In genomic region chr11:134223066-134223465, GRCh38 we compare ENCODE assay signal across 9 cellular contexts. TPM values are rescaled to one million over a fixed set of nuclear protein-coding genes. Genes with fewer than 3 reads are reported as not detected.
DNase-seq lines count a peak whose midpoint lies in the region; ATAC-seq, FAIRE-seq and TF ChIP-seq lines count a peak whose summit lies in the region.
"Had no signal": no experiment of that assay in that cellular context is flagged by ENCODE, and none has a peak within 500 bp of the region (broad histone marks: within the 10 kb centered on the region; RNA-seq: fewer than 3 reads in every experiment).

No MANE protein-coding gene starts in this region.

- no peak overlapping the region for H2AFZ ChIP-seq in GM12878 (ENCODE audit: control insufficient read depth, low read depth, low read length)

- H3K4me1 ChIP-seq in BE2C (peaks cover 9% of the 10 kb centered on the region), GM12878 (ENCODE audit: control insufficient read depth, insufficient read depth, low read length) (peaks cover 14% of the 10 kb centered on the region), muscle layer of colon (ENCODE audit: insufficient read depth, low read length) (peaks cover 29% of the 10 kb centered on the region)

- no peak for FAIRE-seq in GM12878 (lab: Jason Lieb, UNC)

- DNase-seq in BE2C = no peak
- DNase-seq in KBM-7 = peak; percentile 42
- DNase-seq in GM12878 (ENCODE audit: low read depth, low spot score) = no peak
- no peak for DNase-seq in retina
- no peak for DNase-seq in hypothalamus (lab: John Stamatoyannopoulos, UW)

- intact Hi-C loops in GM12878 (cut with micrococcal nuclease; ENCODE audit: unreplicated experiment) = loop anchor here (2.0 kb wide), 1 partner anchor 14 kb away; no protein-coding TSS in a partner anchor

- 0 out of 2 replicates have a peak, but pooled peaks cover 5% of the 10 kb centered on the region for H4K20me1 ChIP-seq in GM12878 (ENCODE audit: control insufficient read depth, insufficient read depth)

- peak overlapping the region; percentile 96 for H3K4me2 ChIP-seq in GM12878 (ENCODE audit: control insufficient read depth, insufficient read depth)

- peaks cover 29% of the 10 kb centered on the region for H3K79me2 ChIP-seq in GM12878 (ENCODE audit: control insufficient read depth, insufficient read depth, low read length)

- CTCF ChIA-PET in GM12878 (lab: Yijun Ruan, JAX) = interaction anchor here (1.1 to 2.2 kb wide), 3 partner anchors 14 to 39 kb away, joined by 4 to 7 read pairs (median 5); no protein-coding TSS in a partner anchor

- RAD21 ChIA-PET in GM12878 (lab: Charles Lee; ENCODE audit: unreplicated experiment) = no interaction called here

- TF ChIP-seq EP300 in GM12878 (IDR thresholded peaks at IDR 0.05; ENCODE audit: borderline replicate concordance in 1 of 2, control insufficient read depth in 1 of 2, low read depth in 2 of 2, low read length in 2 of 2) = no peak

- in situ Hi-C loops in KBM-7 (cut with MboI; ENCODE audit: low pct_unique_long_range_greater_than_20kb, low sequenced_read_pairs) (no loop called here), GM12878 (cut with MboI) (no loop called here)

- SMC1A ChIA-PET in GM12878 (lab: Charles Lee; ENCODE audit: uncharacterized antibody, unreplicated experiment) = no interaction called here

- H3K4me3 ChIP-seq in BE2C (ENCODE audit: low read depth, low read length) = peak overlapping the region; percentile 90
- peak overlapping the region; percentile 74 for H3K4me3 ChIP-seq in GM12878
- H3K4me3 ChIP-seq in muscle layer of colon (ENCODE audit: low read depth in 1 of 2, low read length in 2 of 2) = peak overlapping the region; percentile 86 to 97

- 1% methylated on average over 4 of the region's 4 CpGs for WGBS in GM12878 (ENCODE audit: insufficient coverage, insufficient replicate concordance, low lambda C conversion rate, missing lambda C conversion rate)

- no peaks in the 10 kb centered on the region for H3K9me3 ChIP-seq in BE2C
- H3K9me3 ChIP-seq in GM12878 (replicated peaks; ENCODE audit: control insufficient read depth, insufficient read depth, low read length) = no peaks in the 10 kb centered on the region
- no peaks in the 10 kb centered on the region for H3K9me3 ChIP-seq in muscle layer of colon (ENCODE audit: low read length)

- no peak for TF ChIP-seq RAD21 in GM12878 (IDR thresholded peaks at IDR 0.05; ENCODE audit: insufficient read depth, low read depth, low read length)

- TF ChIP-seq POLR2A in GM12878 (IDR thresholded peaks at IDR 0.05; ENCODE audit: low read depth, low read length) = no peak

- peak overlapping the region; percentile 7 for H3K27ac ChIP-seq in GM12878 (ENCODE audit: control insufficient read depth, insufficient read depth)
- H3K27ac ChIP-seq in muscle layer of colon (ENCODE audit: low read depth, low read length) = no peak overlapping the region

- ATAC-seq in GM12878 (no peak), GM18502 (IDR thresholded peaks at IDR 0.05; ENCODE audit: poor library complexity, unreplicated experiment) (no peak), GM21515 (IDR thresholded peaks at IDR 0.05; ENCODE audit: unreplicated experiment) (no peak)

- H3K27me3 ChIP-seq in BE2C (no peaks in the 10 kb centered on the region), GM12878 (replicated peaks in 1 of 2; ENCODE audit: control insufficient read depth in 2 of 2, insufficient read depth in 2 of 2, low read length in 1 of 2) (no peaks in the 10 kb centered on the region), muscle layer of colon (ENCODE audit: control insufficient read depth in 1 of 2, insufficient read depth in 2 of 2, low read length in 2 of 2) (no peaks in the 10 kb centered on the region)

- peaks cover 21% of the 10 kb centered on the region for H3K36me3 ChIP-seq in BE2C
- H3K36me3 ChIP-seq in GM12878 (ENCODE audit: control insufficient read depth in 2 of 2, insufficient read depth in 2 of 2, low read length in 1 of 2) = peaks cover under 1 to 5% of the 10 kb centered on the region in 2 experiments; a peak in 3 of 4 replicates
- H3K36me3 ChIP-seq in muscle layer of colon (ENCODE audit: insufficient read depth, low read length) = peaks cover 6% of the 10 kb centered on the region

- H3K9ac ChIP-seq in GM12878 (ENCODE audit: control insufficient read depth, insufficient read depth, low read length) (peak overlapping the region; percentile 79), muscle layer of colon (ENCODE audit: low read length) (no peak overlapping the region)

- TSS peak; percentile 58 for BruUV-seq in GM12878 (replicated peaks; lab: Mats Ljungman, UMichigan)

- TF ChIP-seq CTCF in BE2C (IDR thresholded peaks at IDR 0.05; ENCODE audit: low read depth, low read length) (no peak), GM12878 (IDR thresholded peaks at IDR 0.05 in 2 of 3, conservative IDR thresholded peaks at IDR 0.05 in 1 of 3; ENCODE audit: control insufficient read depth in 2 of 3, extremely low read depth in 1 of 3, insufficient read depth in 1 of 3, low read depth in 3 of 3, low read length in 3 of 3) (no peak)

- POLR2A ChIA-PET in GM12878 (lab: Charles Lee) = no interaction called here

RNA-seq across cellular contexts. Expression of gene NCAPD3, which starts 0.7 kb away (rescaled TPM):
- 75.8 TPM for polyA plus RNA-seq in BE2C (2012; ENCODE audit: insufficient read depth, insufficient read length, low read depth)
- 128 and 132 TPM in 2 replicates for total RNA-seq in GM12878 (2013; cell fraction: nucleolus; rRNA removed)
- 38.2 and 44.6 TPM in 2 replicates for total RNA-seq in GM12878 (2014; rRNA removed)
- 45.9 and 47.1 TPM in 2 replicates for total RNA-seq in GM12878 (2014; rRNA removed; fragmentation: Illumina TruSeq; extraction: Trizol)
- total RNA-seq in GM12878 (2021) = 54.6 and 56.6 TPM in 2 replicates
- 17.0 TPM for polyA plus RNA-seq in GM12878 (2011; ENCODE audit: low read depth)
- 49.3 and 58.2 TPM in 2 replicates for polyA plus RNA-seq in GM12878 (2011; rRNA removed)
- 47.3 and 55.5 TPM in 2 replicates for polyA plus RNA-seq in GM12878 (2011; cell fraction: cytosol; rRNA removed)
- polyA plus RNA-seq in GM12878 (2011; cell fraction: nucleus; rRNA removed) = 146 and 171 TPM in 2 replicates
- 22.8 and 31.9 TPM in 2 replicates for polyA plus RNA-seq in GM12878 (2012)
- 47.9 and 52.5 TPM in 2 replicates for polyA plus RNA-seq in GM12878 (2014; fragmentation: Illumina TruSeq; extraction: Trizol)
- polyA plus RNA-seq in GM12878 (2014; fragmentation: Nextera tagmentation; extraction: Ambion mirVana) = 10 to 100 TPM; 14.9 to 17.5 TPM
- 45.2 and 51.8 TPM in 2 replicates for polyA plus RNA-seq in GM12878 (2014; rRNA removed)
- polyA plus RNA-seq in GM12878 (2016; fragmentation: Nextera tagmentation; extraction: Ambion mirVana) = 10 to 100 TPM; 48.4 to 51.0 TPM
- 72.6 and 80.8 TPM in 2 replicates for polyA minus RNA-seq in GM12878 (2011; rRNA and poly(A)+ RNA removed)
- 29.9 and 37.0 TPM in 2 replicates for polyA minus RNA-seq in GM12878 (2011; cell fraction: cytosol; rRNA and poly(A)+ RNA removed)
- polyA minus RNA-seq in GM12878 (2011; cell fraction: nucleus; rRNA and poly(A)+ RNA removed) = 64.7 and 112 TPM in 2 replicates

RNA-seq across cellular contexts. Expression of gene VPS26B, which starts 1.4 kb away (rescaled TPM):
- 99.7 TPM for polyA plus RNA-seq in BE2C (2012; ENCODE audit: insufficient read depth, insufficient read length, low read depth)
- 33.4 and 35.0 TPM in 2 replicates for total RNA-seq in GM12878 (2013; cell fraction: nucleolus; rRNA removed)
- total RNA-seq in GM12878 (2014; rRNA removed) = 13.6 and 15.9 TPM in 2 replicates
- 10.0 and 10.1 TPM in 2 replicates for total RNA-seq in GM12878 (2014; rRNA removed; fragmentation: Illumina TruSeq; extraction: Trizol)
- total RNA-seq in GM12878 (2021) = 16.6 and 20.6 TPM in 2 replicates
- 9.5 TPM for polyA plus RNA-seq in GM12878 (2011; ENCODE audit: low read depth)
- polyA plus RNA-seq in GM12878 (2011; rRNA removed) = 25.1 and 26.9 TPM in 2 replicates
- polyA plus RNA-seq in GM12878 (2011; cell fraction: cytosol; rRNA removed) = 21.9 and 24.3 TPM in 2 replicates
- 55.0 and 56.1 TPM in 2 replicates for polyA plus RNA-seq in GM12878 (2011; cell fraction: nucleus; rRNA removed)
- polyA plus RNA-seq in GM12878 (2012) = 16.3 and 18.2 TPM in 2 replicates
- 15.7 and 16.4 TPM in 2 replicates for polyA plus RNA-seq in GM12878 (2014; fragmentation: Illumina TruSeq; extraction: Trizol)
- 1 to 10 TPM; 1.6 to 2.7 TPM for polyA plus RNA-seq in GM12878 (2014; fragmentation: Nextera tagmentation; extraction: Ambion mirVana)
- 13.0 and 16.1 TPM in 2 replicates for polyA plus RNA-seq in GM12878 (2014; rRNA removed)
- 10 to 100 TPM in 1 of 2 experiments, 1 to 10 TPM in 1; 3.1 to 14.9 TPM for polyA plus RNA-seq in GM12878 (2016; fragmentation: Nextera tagmentation; extraction: Ambion mirVana)
- 29.5 and 32.8 TPM in 2 replicates for polyA minus RNA-seq in GM12878 (2011; rRNA and poly(A)+ RNA removed)
- polyA minus RNA-seq in GM12878 (2011; cell fraction: cytosol; rRNA and poly(A)+ RNA removed) = 9.3 and 9.9 TPM in 2 replicates
- polyA minus RNA-seq in GM12878 (2011; cell fraction: nucleus; rRNA and poly(A)+ RNA removed) = 17.3 and 25.4 TPM in 2 replicates

RNA-seq across cellular contexts. Expression of gene THYN1, which starts 30.1 kb away (rescaled TPM):
- polyA plus RNA-seq in BE2C (2012; ENCODE audit: insufficient read depth, insufficient read length, low read depth) = 38.9 TPM
- 32.7 and 34.9 TPM in 2 replicates for total RNA-seq in GM12878 (2013; cell fraction: nucleolus; rRNA removed)
- total RNA-seq in GM12878 (2014; rRNA removed) = 64.9 and 70.7 TPM in 2 replicates
- 86.9 and 92.4 TPM in 2 replicates for total RNA-seq in GM12878 (2014; rRNA removed; fragmentation: Illumina TruSeq; extraction: Trizol)
- 45.7 and 45.9 TPM in 2 replicates for total RNA-seq in GM12878 (2021)
- polyA plus RNA-seq in GM12878 (2011; ENCODE audit: low read depth) = 56.7 TPM
- 70.9 and 73.8 TPM in 2 replicates for polyA plus RNA-seq in GM12878 (2011; rRNA removed)
- polyA plus RNA-seq in GM12878 (2011; cell fraction: cytosol; rRNA removed) = 55.6 and 56.6 TPM in 2 replicates
- 57.5 and 74.9 TPM in 2 replicates for polyA plus RNA-seq in GM12878 (2011; cell fraction: nucleus; rRNA removed)
- 47.8 and 49.2 TPM in 2 replicates for polyA plus RNA-seq in GM12878 (2012)
- polyA plus RNA-seq in GM12878 (2014; fragmentation: Illumina TruSeq; extraction: Trizol) = 100 and 112 TPM in 2 replicates
- polyA plus RNA-seq in GM12878 (2014; fragmentation: Nextera tagmentation; extraction: Ambion mirVana) = 100 to 1,000 TPM; 212 to 221 TPM
- 61.2 and 67.0 TPM in 2 replicates for polyA plus RNA-seq in GM12878 (2014; rRNA removed)
- polyA plus RNA-seq in GM12878 (2016; fragmentation: Nextera tagmentation; extraction: Ambion mirVana) = 100 to 1,000 TPM; 127 to 132 TPM
- polyA minus RNA-seq in GM12878 (2011; rRNA and poly(A)+ RNA removed) = 48.3 and 50.3 TPM in 2 replicates
- polyA minus RNA-seq in GM12878 (2011; cell fraction: cytosol; rRNA and poly(A)+ RNA removed) = 13.5 and 25.5 TPM in 2 replicates
- 16.1 and 17.3 TPM in 2 replicates for polyA minus RNA-seq in GM12878 (2011; cell fraction: nucleus; rRNA and poly(A)+ RNA removed)

RNA-seq across cellular contexts. Expression of gene ACAD8, which starts 30.3 kb away (rescaled TPM):
- 34.0 TPM for polyA plus RNA-seq in BE2C (2012; ENCODE audit: insufficient read depth, insufficient read length, low read depth)
- total RNA-seq in GM12878 (2013; cell fraction: nucleolus; rRNA removed) = 44.7 and 48.6 TPM in 2 replicates
- total RNA-seq in GM12878 (2014; rRNA removed) = 22.7 and 23.4 TPM in 2 replicates
- total RNA-seq in GM12878 (2014; rRNA removed; fragmentation: Illumina TruSeq; extraction: Trizol) = 15.7 and 17.2 TPM in 2 replicates
- 19.5 and 19.9 TPM in 2 replicates for total RNA-seq in GM12878 (2021)
- polyA plus RNA-seq in GM12878 (2011; ENCODE audit: low read depth) = 10.6 TPM
- polyA plus RNA-seq in GM12878 (2011; rRNA removed) = 22.0 and 24.7 TPM in 2 replicates
- 20.2 and 22.7 TPM in 2 replicates for polyA plus RNA-seq in GM12878 (2011; cell fraction: cytosol; rRNA removed)
- 92.8 and 96.6 TPM in 2 replicates for polyA plus RNA-seq in GM12878 (2011; cell fraction: nucleus; rRNA removed)
- 13.2 and 15.5 TPM in 2 replicates for polyA plus RNA-seq in GM12878 (2012)
- 20.9 and 25.0 TPM in 2 replicates for polyA plus RNA-seq in GM12878 (2014; fragmentation: Illumina TruSeq; extraction: Trizol)
- 10 to 100 TPM in 1 of 2 experiments, 1 to 10 TPM in 1; 9.9 to 12.8 TPM for polyA plus RNA-seq in GM12878 (2014; fragmentation: Nextera tagmentation; extraction: Ambion mirVana)
- polyA plus RNA-seq in GM12878 (2014; rRNA removed) = 25.3 and 28.8 TPM in 2 replicates
- polyA plus RNA-seq in GM12878 (2016; fragmentation: Nextera tagmentation; extraction: Ambion mirVana) = 10 to 100 TPM; 31.3 to 34.8 TPM
- polyA minus RNA-seq in GM12878 (2011; rRNA and poly(A)+ RNA removed) = 12.7 and 16.2 TPM in 2 replicates
- polyA minus RNA-seq in GM12878 (2011; cell fraction: cytosol; rRNA and poly(A)+ RNA removed) = 4.1 and 4.9 TPM in 2 replicates
- polyA minus RNA-seq in GM12878 (2011; cell fraction: nucleus; rRNA and poly(A)+ RNA removed) = 20.9 and 26.7 TPM in 2 replicates

RNA-seq across cellular contexts. Expression of gene GLB1L3, which starts 53.1 kb away (rescaled TPM):
- not detected for polyA plus RNA-seq in BE2C (2012; ENCODE audit: insufficient read depth, insufficient read length, low read depth)
- total RNA-seq in GM12878 (2013; cell fraction: nucleolus; rRNA removed) = 0.12 and 0.17 TPM in 2 replicates
- total RNA-seq in GM12878 (2014; rRNA removed) (0.90 and 1.3 TPM in 2 replicates), GM12878 (2014; rRNA removed; fragmentation: Illumina TruSeq; extraction: Trizol) (0.94 and 1.1 TPM in 2 replicates), GM12878 (2021) (1.3 and 1.9 TPM in 2 replicates)
- 0.47 TPM for polyA plus RNA-seq in GM12878 (2011; ENCODE audit: low read depth)
- polyA plus RNA-seq in GM12878 (2011; rRNA removed) (not detected in 2 replicates), GM12878 (2014; fragmentation: Illumina TruSeq; extraction: Trizol) (0.90 and 1.9 TPM in 2 replicates), GM12878 (2014; fragmentation: Nextera tagmentation; extraction: Ambion mirVana) (under 1 TPM; 0.53 to 0.63 TPM), GM12878 (2014; rRNA removed) (1.9 and 2.0 TPM in 2 replicates), GM12878 (2016; fragmentation: Nextera tagmentation; extraction: Ambion mirVana) (1 to 10 TPM; 2.5 to 2.9 TPM)
- polyA plus RNA-seq in GM12878 (2011; cell fraction: cytosol; rRNA removed) = not detected in 2 replicates
- polyA plus RNA-seq in GM12878 (2011; cell fraction: nucleus; rRNA removed) = not detected in 2 replicates
- 0.21 and 0.35 TPM in 2 replicates for polyA plus RNA-seq in GM12878 (2012)
- not detected in 2 replicates for polyA minus RNA-seq in GM12878 (2011; rRNA and poly(A)+ RNA removed)
- polyA minus RNA-seq in GM12878 (2011; cell fraction: cytosol; rRNA and poly(A)+ RNA removed) = not detected in 2 replicates
- polyA minus RNA-seq in GM12878 (2011; cell fraction: nucleus; rRNA and poly(A)+ RNA removed) = not detected in 2 replicates
- total RNA-seq: myocyte had no signal
